ENCODE assay signal across 1 cellular context in the genomic region with DNA sequence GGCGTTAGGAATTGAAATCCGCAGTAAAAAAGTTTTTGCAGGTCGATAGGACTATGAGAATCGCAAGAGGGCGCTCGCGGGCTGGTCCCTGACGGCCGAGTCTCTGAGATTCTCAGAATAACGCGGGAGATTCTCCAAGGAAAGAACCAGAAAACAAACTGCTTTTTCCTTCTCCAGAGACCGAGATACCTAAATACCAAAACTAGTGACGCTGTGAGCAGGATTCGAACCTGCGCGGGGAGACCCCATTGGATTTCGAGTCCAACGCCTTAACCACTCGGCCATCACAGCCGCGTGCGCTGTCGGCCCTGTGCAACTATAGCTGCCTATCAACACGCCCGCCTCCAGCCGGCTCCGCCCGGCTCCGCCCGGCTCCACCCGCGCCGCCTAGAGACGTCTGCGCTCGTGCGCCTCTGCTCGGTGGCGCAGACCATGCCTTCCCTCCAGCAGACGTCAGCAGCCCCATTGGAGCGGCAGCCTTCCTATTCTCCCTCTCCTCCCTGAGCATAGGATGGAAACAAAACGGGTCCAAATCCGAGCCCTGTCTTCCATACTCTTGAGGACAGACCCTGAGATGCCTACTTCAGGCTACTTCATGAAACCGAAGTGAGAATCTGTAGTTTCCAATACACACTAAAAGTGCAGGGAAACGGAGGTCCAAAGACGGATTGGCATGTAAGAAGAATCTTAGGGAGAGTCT.
TF ChIP-seq lines count a peak whose summit lies in the region.

No MANE protein-coding gene starts in this region.

TF ChIP-seq in HepG2, 621 proteins besides CTCF, POLR2A, EP300 and RAD21 (continued from another document):
- TF ChIP-seq ZBTB33 (CRISPR knock-in tag; IDR thresholded peaks at IDR 0.05), result peak; percentile 16; the same call in 1 of the 2 replicates
- TF ChIP-seq ERF (CRISPR knock-in tag; IDR thresholded peaks at IDR 0.05), result peak; percentile 88; the same call in 1 of the 2 replicates
- 0 out of 2 replicates have a peak, but pooled peaks have one; percentile 28 for TF ChIP-seq MTF2 (CRISPR knock-in tag; IDR thresholded peaks at IDR 0.05; ENCODE audit: borderline replicate concordance)
- peak; percentile 89; the same call in 1 of the 2 replicates for TF ChIP-seq TBX2 (CRISPR knock-in tag; IDR thresholded peaks at IDR 0.05; ENCODE audit: borderline replicate concordance)
- TF ChIP-seq ZNF121 (CRISPR knock-in tag; IDR thresholded peaks at IDR 0.05), result peak; percentile 44; the same call in 1 of the 2 replicates
- TF ChIP-seq MXI1 (IDR thresholded peaks at IDR 0.05; ENCODE audit: borderline replicate concordance, low read depth, low read length), result peak; percentile 91; the same call in 2 of the 3 replicates
- peak; percentile 84 for TF ChIP-seq ZNF451 (CRISPR knock-in tag; IDR thresholded peaks at IDR 0.05)
- TF ChIP-seq MIXL1 (CRISPR knock-in tag; IDR thresholded peaks at IDR 0.05), result peak; percentile 27; the same call in 1 of the 2 replicates
- TF ChIP-seq ZMYM2 (CRISPR knock-in tag; IDR thresholded peaks at IDR 0.05), result peak; percentile 83
- peak; percentile 89; the same call in 1 of the 2 replicates for TF ChIP-seq ZNF350 (CRISPR knock-in tag; IDR thresholded peaks at IDR 0.05; ENCODE audit: borderline replicate concordance, low read depth)
- peak; percentile 70; the same call in 1 of the 2 replicates for TF ChIP-seq ZNF232 (CRISPR knock-in tag; IDR thresholded peaks at IDR 0.05; ENCODE audit: borderline replicate concordance)
- no peak for TF ChIP-seq ZEB1 (IDR thresholded peaks at IDR 0.05; ENCODE audit: insufficient replicate concordance, low read depth)
- TF ChIP-seq ZNF619 (CRISPR knock-in tag; IDR thresholded peaks at IDR 0.05), result peak; percentile 27; the same call in 1 of the 2 replicates
- peak; percentile 84; the same call in 1 of the 2 replicates for TF ChIP-seq ZNF691 (CRISPR knock-in tag; IDR thresholded peaks at IDR 0.05; ENCODE audit: borderline replicate concordance, low read depth)
- TF ChIP-seq FOXO1 (CRISPR knock-in tag; IDR thresholded peaks at IDR 0.05), result peak; percentile 25; the same call in 1 of the 2 replicates
- 0 out of 2 replicates have a peak, but pooled peaks have one; percentile 59 for TF ChIP-seq ARID2 (CRISPR knock-in tag; IDR thresholded peaks at IDR 0.05; ENCODE audit: borderline replicate concordance)
- TF ChIP-seq SNAPC2 (CRISPR knock-in tag; IDR thresholded peaks at IDR 0.05), result peak; percentile 70; the same call in 1 of the 2 replicates
- no peak for TF ChIP-seq JDP2 (CRISPR knock-in tag; IDR thresholded peaks at IDR 0.05; ENCODE audit: borderline replicate concordance)
- TF ChIP-seq ZNF580 (CRISPR knock-in tag; IDR thresholded peaks at IDR 0.05; ENCODE audit: borderline replicate concordance, low read depth), result peak; percentile 75; the same call in 1 of the 2 replicates
- peak; percentile 56; the same call in 1 of the 2 replicates for TF ChIP-seq CREM (IDR thresholded peaks at IDR 0.05)
- TF ChIP-seq CREM (CRISPR knock-in tag; IDR thresholded peaks at IDR 0.05), result no peak
- 0 out of 2 replicates have a peak, but pooled peaks have one; percentile 39 for TF ChIP-seq BORCS8-MEF2B (CRISPR knock-in tag; IDR thresholded peaks at IDR 0.05)
- TF ChIP-seq ZNF83 (CRISPR knock-in tag; IDR thresholded peaks at IDR 0.05; ENCODE audit: borderline replicate concordance), result 0 out of 2 replicates have a peak, but pooled peaks have one; percentile 26
- TF ChIP-seq STAG1 (CRISPR knock-in tag; IDR thresholded peaks at IDR 0.05), result peak; percentile 60
- TF ChIP-seq HDAC1 (CRISPR knock-in tag; IDR thresholded peaks at IDR 0.05), result peak; percentile 60; the same call in 1 of the 2 replicates
- TF ChIP-seq ZNF605 (CRISPR knock-in tag; IDR thresholded peaks at IDR 0.05), result peak; percentile 80
- peak; percentile 82; the same call in 1 of the 2 replicates for TF ChIP-seq GZF1 (CRISPR knock-in tag; IDR thresholded peaks at IDR 0.05)
- TF ChIP-seq ZNF235 (CRISPR knock-in tag; IDR thresholded peaks at IDR 0.05; ENCODE audit: borderline replicate concordance), result peak; percentile 46; the same call in 1 of the 2 replicates
- TF ChIP-seq ZNF792 (CRISPR knock-in tag; IDR thresholded peaks at IDR 0.05), result peak; percentile 85
- TF ChIP-seq ZNF687 (CRISPR knock-in tag; IDR thresholded peaks at IDR 0.05), result peak; percentile 89
- 0 out of 2 replicates have a peak, but pooled peaks have one; percentile 44 for TF ChIP-seq TSC22D2 (CRISPR knock-in tag; IDR thresholded peaks at IDR 0.05; ENCODE audit: borderline replicate concordance)
- TF ChIP-seq ISL2 (CRISPR knock-in tag; IDR thresholded peaks at IDR 0.05), result peak; percentile 83
